Comparison of ENCODE assay signal across 1 cellular context in the genomic region with DNA sequence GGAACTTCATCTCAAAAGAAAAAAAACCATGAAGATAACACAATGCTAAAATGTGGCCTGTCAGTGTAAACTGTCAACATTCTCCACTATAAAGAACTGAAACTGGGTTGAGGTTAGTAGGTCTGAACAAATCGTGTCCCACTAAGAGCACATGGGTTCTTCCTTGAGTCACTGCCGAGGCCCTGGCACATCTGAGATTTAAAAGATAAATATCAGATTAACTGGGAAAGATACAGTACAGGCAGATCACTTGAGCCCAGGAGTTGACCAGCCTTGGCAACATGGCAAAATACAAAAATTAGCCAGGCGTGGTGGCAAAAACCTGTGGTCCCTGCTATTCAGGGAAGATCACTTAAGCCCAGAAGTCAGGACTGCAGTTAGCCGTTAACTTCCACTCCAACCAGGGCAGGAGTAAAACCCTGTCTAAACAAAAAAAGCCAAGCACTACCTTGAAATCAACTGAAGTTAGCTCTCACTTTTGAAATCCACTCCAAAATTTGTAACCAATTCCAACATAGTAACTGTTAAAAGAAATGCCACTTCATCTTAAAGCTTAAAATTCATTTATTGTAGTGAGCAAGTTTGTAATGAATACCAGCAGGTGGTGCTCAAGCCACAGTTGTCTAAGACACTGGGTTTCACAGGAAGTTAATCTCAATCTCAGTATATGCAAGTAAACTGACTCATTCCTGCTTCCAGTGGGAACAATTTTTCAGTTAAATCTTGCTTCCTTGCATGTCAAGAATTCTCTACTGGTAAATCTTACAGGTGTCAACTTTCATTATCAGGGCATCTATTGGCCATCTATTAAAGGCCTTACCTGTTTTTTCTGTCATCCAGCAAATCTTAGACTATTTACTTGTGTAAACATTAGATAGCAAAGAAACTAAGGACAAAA.
TF ChIP-seq lines count a peak whose summit lies in the region.

No MANE protein-coding gene starts in this region.

TF ChIP-seq in GM12878, 131 proteins besides CTCF, POLR2A, EP300 and RAD21 (continues in another document):
- TF ChIP-seq KDM1A (IDR thresholded peaks at IDR 0.05; ENCODE audit: borderline replicate concordance) (no peak), KAT2A (conservative IDR thresholded peaks at IDR 0.05; ENCODE audit: control insufficient read depth, low read depth, low read length) (no peak), POLR2AphosphoS5 (IDR thresholded peaks at IDR 0.05; ENCODE audit: low read length) (peak; percentile 79), ZNF217 (IDR thresholded peaks at IDR 0.05) (no peak; the same call in 1 of the 2 replicates), MYC (IDR thresholded peaks at IDR 0.05; ENCODE audit: insufficient read depth, insufficient read length, insufficient replicate concordance, low read length, severe bottlenecking) (no peak), HCFC1 (IDR thresholded peaks at IDR 0.05; ENCODE audit: low read length) (no peak), CHD2 (IDR thresholded peaks at IDR 0.05; ENCODE audit: borderline replicate concordance, low read depth, low read length) (no peak), TCF7 (IDR thresholded peaks at IDR 0.05; ENCODE audit: borderline replicate concordance) (no peak), PAX8 (IDR thresholded peaks at IDR 0.05) (peak; percentile 71; the same call in 1 of the 2 replicates), RUNX3 (IDR thresholded peaks at IDR 0.05; ENCODE audit: low read length) (peak; percentile 77), ETV6 (conservative IDR thresholded peaks at IDR 0.05 in 1 of 2, IDR thresholded peaks at IDR 0.05 in 1 of 2; ENCODE audit: borderline replicate concordance in 1 of 2, low read depth in 1 of 2) (0 out of 4 replicates have a peak, but pooled peaks of 1 of the 2 experiments have one; percentile 9), FOXM1 (IDR thresholded peaks at IDR 0.05; ENCODE audit: low read depth, low read length) (no peak; the same call in none of the 2 replicates), SREBF2 (IDR thresholded peaks at IDR 0.05; ENCODE audit: low read length) (no peak), NFIC (IDR thresholded peaks at IDR 0.05; ENCODE audit: low read depth, low read length) (peak; percentile 21), GABPA (IDR thresholded peaks at IDR 0.05; ENCODE audit: low read depth) (0 out of 2 replicates have a peak, but pooled peaks have one; percentile 19), MEF2B (IDR thresholded peaks at IDR 0.05; ENCODE audit: partially characterized antibody, poor library complexity, severe bottlenecking) (no peak), TBL1XR1 (IDR thresholded peaks at IDR 0.05; ENCODE audit: low read depth, low read length) (no peak; the same call in 1 of the 2 replicates), SIN3A (IDR thresholded peaks at IDR 0.05; ENCODE audit: low read depth, low read length) (no peak), CBFB (IDR thresholded peaks at IDR 0.05; ENCODE audit: low read depth) (peak; percentile 31), IKZF2 (IDR thresholded peaks at IDR 0.05) (peak; percentile 10 to 37), NR2C1 (IDR thresholded peaks at IDR 0.05) (no peak), BRCA1 (IDR thresholded peaks at IDR 0.05; ENCODE audit: low read depth, low read length) (no peak)
- TF ChIP-seq, protein P1, sequence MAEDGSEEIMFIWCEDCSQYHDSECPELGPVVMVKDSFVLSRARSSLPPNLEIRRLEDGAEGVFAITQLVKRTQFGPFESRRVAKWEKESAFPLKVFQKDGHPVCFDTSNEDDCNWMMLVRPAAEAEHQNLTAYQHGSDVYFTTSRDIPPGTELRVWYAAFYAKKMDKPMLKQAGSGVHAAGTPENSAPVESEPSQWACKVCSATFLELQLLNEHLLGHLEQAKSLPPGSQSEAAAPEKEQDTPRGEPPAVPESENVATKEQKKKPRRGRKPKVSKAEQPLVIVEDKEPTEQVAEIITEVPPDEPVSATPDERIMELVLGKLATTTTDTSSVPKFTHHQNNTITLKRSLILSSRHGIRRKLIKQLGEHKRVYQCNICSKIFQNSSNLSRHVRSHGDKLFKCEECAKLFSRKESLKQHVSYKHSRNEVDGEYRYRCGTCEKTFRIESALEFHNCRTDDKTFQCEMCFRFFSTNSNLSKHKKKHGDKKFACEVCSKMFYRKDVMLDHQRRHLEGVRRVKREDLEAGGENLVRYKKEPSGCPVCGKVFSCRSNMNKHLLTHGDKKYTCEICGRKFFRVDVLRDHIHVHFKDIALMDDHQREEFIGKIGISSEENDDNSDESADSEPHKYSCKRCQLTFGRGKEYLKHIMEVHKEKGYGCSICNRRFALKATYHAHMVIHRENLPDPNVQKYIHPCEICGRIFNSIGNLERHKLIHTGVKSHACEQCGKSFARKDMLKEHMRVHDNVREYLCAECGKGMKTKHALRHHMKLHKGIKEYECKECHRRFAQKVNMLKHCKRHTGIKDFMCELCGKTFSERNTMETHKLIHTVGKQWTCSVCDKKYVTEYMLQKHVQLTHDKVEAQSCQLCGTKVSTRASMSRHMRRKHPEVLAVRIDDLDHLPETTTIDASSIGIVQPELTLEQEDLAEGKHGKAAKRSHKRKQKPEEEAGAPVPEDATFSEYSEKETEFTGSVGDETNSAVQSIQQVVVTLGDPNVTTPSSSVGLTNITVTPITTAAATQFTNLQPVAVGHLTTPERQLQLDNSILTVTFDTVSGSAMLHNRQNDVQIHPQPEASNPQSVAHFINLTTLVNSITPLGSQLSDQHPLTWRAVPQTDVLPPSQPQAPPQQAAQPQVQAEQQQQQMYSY (CRISPR knock-in tag; IDR thresholded peaks at IDR 0.05) = no peak
- TF ChIP-seq, protein P2, sequence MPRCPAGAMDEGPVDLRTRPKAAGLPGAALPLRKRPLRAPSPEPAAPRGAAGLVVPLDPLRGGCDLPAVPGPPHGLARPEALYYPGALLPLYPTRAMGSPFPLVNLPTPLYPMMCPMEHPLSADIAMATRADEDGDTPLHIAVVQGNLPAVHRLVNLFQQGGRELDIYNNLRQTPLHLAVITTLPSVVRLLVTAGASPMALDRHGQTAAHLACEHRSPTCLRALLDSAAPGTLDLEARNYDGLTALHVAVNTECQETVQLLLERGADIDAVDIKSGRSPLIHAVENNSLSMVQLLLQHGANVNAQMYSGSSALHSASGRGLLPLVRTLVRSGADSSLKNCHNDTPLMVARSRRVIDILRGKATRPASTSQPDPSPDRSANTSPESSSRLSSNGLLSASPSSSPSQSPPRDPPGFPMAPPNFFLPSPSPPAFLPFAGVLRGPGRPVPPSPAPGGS (IDR thresholded peaks at IDR 0.05; ENCODE audit: borderline replicate concordance, insufficient read depth, low read depth, low read length, poor library complexity, severe bottlenecking) = no peak
- TF ChIP-seq, protein P3, sequence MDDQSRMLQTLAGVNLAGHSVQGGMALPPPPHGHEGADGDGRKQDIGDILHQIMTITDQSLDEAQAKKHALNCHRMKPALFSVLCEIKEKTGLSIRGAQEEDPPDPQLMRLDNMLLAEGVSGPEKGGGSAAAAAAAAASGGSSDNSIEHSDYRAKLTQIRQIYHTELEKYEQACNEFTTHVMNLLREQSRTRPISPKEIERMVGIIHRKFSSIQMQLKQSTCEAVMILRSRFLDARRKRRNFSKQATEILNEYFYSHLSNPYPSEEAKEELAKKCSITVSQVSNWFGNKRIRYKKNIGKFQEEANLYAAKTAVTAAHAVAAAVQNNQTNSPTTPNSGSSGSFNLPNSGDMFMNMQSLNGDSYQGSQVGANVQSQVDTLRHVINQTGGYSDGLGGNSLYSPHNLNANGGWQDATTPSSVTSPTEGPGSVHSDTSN (IDR thresholded peaks at IDR 0.05; ENCODE audit: insufficient replicate concordance, low read depth, low read length) = no peak
- TF ChIP-seq, protein P4, sequence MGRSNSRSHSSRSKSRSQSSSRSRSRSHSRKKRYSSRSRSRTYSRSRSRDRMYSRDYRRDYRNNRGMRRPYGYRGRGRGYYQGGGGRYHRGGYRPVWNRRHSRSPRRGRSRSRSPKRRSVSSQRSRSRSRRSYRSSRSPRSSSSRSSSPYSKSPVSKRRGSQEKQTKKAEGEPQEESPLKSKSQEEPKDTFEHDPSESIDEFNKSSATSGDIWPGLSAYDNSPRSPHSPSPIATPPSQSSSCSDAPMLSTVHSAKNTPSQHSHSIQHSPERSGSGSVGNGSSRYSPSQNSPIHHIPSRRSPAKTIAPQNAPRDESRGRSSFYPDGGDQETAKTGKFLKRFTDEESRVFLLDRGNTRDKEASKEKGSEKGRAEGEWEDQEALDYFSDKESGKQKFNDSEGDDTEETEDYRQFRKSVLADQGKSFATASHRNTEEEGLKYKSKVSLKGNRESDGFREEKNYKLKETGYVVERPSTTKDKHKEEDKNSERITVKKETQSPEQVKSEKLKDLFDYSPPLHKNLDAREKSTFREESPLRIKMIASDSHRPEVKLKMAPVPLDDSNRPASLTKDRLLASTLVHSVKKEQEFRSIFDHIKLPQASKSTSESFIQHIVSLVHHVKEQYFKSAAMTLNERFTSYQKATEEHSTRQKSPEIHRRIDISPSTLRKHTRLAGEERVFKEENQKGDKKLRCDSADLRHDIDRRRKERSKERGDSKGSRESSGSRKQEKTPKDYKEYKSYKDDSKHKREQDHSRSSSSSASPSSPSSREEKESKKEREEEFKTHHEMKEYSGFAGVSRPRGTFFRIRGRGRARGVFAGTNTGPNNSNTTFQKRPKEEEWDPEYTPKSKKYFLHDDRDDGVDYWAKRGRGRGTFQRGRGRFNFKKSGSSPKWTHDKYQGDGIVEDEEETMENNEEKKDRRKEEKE (IDR thresholded peaks at IDR 0.05) = 0 out of 2 replicates have a peak, but pooled peaks have one; percentile 22
- TF ChIP-seq, protein P5, sequence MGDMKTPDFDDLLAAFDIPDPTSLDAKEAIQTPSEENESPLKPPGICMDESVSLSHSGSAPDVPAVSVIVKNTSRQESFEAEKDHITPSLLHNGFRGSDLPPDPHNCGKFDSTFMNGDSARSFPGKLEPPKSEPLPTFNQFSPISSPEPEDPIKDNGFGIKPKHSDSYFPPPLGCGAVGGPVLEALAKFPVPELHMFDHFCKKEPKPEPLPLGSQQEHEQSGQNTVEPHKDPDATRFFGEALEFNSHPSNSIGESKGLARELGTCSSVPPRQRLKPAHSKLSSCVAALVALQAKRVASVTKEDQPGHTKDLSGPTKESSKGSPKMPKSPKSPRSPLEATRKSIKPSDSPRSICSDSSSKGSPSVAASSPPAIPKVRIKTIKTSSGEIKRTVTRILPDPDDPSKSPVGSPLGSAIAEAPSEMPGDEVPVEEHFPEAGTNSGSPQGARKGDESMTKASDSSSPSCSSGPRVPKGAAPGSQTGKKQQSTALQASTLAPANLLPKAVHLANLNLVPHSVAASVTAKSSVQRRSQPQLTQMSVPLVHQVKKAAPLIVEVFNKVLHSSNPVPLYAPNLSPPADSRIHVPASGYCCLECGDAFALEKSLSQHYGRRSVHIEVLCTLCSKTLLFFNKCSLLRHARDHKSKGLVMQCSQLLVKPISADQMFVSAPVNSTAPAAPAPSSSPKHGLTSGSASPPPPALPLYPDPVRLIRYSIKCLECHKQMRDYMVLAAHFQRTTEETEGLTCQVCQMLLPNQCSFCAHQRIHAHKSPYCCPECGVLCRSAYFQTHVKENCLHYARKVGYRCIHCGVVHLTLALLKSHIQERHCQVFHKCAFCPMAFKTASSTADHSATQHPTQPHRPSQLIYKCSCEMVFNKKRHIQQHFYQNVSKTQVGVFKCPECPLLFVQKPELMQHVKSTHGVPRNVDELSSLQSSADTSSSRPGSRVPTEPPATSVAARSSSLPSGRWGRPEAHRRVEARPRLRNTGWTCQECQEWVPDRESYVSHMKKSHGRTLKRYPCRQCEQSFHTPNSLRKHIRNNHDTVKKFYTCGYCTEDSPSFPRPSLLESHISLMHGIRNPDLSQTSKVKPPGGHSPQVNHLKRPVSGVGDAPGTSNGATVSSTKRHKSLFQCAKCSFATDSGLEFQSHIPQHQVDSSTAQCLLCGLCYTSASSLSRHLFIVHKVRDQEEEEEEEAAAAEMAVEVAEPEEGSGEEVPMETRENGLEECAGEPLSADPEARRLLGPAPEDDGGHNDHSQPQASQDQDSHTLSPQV (IDR thresholded peaks at IDR 0.05) = no peak
- TF ChIP-seq, protein P6, sequence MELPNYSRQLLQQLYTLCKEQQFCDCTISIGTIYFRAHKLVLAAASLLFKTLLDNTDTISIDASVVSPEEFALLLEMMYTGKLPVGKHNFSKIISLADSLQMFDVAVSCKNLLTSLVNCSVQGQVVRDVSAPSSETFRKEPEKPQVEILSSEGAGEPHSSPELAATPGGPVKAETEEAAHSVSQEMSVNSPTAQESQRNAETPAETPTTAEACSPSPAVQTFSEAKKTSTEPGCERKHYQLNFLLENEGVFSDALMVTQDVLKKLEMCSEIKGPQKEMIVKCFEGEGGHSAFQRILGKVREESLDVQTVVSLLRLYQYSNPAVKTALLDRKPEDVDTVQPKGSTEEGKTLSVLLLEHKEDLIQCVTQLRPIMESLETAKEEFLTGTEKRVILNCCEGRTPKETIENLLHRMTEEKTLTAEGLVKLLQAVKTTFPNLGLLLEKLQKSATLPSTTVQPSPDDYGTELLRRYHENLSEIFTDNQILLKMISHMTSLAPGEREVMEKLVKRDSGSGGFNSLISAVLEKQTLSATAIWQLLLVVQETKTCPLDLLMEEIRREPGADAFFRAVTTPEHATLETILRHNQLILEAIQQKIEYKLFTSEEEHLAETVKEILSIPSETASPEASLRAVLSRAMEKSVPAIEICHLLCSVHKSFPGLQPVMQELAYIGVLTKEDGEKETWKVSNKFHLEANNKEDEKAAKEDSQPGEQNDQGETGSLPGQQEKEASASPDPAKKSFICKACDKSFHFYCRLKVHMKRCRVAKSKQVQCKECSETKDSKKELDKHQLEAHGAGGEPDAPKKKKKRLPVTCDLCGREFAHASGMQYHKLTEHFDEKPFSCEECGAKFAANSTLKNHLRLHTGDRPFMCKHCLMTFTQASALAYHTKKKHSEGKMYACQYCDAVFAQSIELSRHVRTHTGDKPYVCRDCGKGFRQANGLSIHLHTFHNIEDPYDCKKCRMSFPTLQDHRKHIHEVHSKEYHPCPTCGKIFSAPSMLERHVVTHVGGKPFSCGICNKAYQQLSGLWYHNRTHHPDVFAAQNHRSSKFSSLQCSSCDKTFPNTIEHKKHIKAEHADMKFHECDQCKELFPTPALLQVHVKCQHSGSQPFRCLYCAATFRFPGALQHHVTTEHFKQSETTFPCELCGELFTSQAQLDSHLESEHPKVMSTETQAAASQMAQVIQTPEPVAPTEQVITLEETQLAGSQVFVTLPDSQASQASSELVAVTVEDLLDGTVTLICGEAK (IDR thresholded peaks at IDR 0.05; ENCODE audit: borderline replicate concordance) = no peak
- TF ChIP-seq, protein P7, sequence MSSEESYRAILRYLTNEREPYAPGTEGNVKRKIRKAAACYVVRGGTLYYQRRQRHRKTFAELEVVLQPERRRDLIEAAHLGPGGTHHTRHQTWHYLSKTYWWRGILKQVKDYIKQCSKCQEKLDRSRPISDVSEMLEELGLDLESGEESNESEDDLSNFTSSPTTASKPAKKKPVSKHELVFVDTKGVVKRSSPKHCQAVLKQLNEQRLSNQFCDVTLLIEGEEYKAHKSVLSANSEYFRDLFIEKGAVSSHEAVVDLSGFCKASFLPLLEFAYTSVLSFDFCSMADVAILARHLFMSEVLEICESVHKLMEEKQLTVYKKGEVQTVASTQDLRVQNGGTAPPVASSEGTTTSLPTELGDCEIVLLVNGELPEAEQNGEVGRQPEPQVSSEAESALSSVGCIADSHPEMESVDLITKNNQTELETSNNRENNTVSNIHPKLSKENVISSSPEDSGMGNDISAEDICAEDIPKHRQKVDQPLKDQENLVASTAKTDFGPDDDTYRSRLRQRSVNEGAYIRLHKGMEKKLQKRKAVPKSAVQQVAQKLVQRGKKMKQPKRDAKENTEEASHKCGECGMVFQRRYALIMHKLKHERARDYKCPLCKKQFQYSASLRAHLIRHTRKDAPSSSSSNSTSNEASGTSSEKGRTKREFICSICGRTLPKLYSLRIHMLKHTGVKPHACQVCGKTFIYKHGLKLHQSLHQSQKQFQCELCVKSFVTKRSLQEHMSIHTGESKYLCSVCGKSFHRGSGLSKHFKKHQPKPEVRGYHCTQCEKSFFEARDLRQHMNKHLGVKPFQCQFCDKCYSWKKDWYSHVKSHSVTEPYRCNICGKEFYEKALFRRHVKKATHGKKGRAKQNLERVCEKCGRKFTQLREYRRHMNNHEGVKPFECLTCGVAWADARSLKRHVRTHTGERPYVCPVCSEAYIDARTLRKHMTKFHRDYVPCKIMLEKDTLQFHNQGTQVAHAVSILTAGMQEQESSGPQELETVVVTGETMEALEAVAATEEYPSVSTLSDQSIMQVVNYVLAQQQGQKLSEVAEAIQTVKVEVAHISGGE (CRISPR knock-in tag; IDR thresholded peaks at IDR 0.05) = 0 out of 2 replicates have a peak, but pooled peaks have one; percentile 16
